ENCODE assay signal across 21 cellular contexts in the genomic region with DNA sequence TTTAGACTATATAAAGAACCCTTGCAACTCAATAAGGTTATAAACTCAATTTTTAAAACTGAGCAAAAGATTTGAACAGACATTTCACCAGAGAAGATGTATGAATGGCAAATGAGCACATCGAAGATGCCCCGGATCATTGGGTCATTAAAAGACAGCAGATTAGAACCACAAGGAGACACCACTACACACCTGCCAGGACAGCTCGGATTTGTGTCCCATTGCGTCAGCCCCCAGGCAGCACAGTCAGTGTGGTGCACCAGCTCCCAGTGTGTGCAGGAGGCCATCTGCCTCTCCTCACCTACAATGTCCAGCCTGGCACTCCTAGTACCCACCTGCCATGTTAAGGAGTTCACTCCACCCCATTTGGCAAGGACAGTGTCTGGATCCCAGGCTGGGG.
"Had no signal": no experiment of that assay in that cellular context is flagged by ENCODE, and none has a peak within 500 bp of the region (broad histone marks: within the 10 kb centered on the region; RNA-seq: fewer than 3 reads in every experiment).

No MANE protein-coding gene starts in this region.

- DNase-seq: effector memory CD4-positive, alpha-beta T cell; heart left ventricle; hippocampal formation; kidney glomerular epithelial cell; mammary epithelial cell; naive thymus-derived CD4-positive, alpha-beta T cell; nephron progenitor cell; retina; stimulated activated CD4-positive, alpha-beta T cell treated with anti-CD3 and anti-CD28 coated beads, Interleukin-15, amount 100 ng/mL, for 24 hours; stimulated activated CD4-positive, alpha-beta T cell treated with anti-CD3 and anti-CD28 coated beads, Interleukin-1b, Interleukin-23, amount 100 ng/mL, for 48 hours; stimulated activated CD4-positive, alpha-beta T cell treated with anti-CD3 and anti-CD28 coated beads, Interleukin-4, amount 100 ng/mL, for 24 hours; tibial artery; upper lobe of left lung; uterus had no signal

- H3K36me3 ChIP-seq: heart left ventricle, neutrophil, right lobe of liver, tibial artery, upper lobe of left lung, uterus had no signal

- ATAC-seq: esophagus mucosa; heart left ventricle; naive thymus-derived CD4-positive, alpha-beta T cell; psoas muscle; right lobe of liver; stimulated activated memory B cell treated with anti-CD40 and anti-IgM and Interleukin-4, amounts not matched to agents 10 μg/mL and 1 μg/mL and 100 μg/mL, for 72 hours had no signal

- H3K4me3 ChIP-seq: heart left ventricle, psoas muscle, right lobe of liver, tibial artery, upper lobe of left lung, uterus had no signal

- H3K9me3 ChIP-seq: neutrophil, right lobe of liver, tibial artery, upper lobe of left lung, uterus had no signal

- H3K27me3 ChIP-seq: neutrophil, right lobe of liver, upper lobe of left lung, uterus had no signal

- H3K27ac ChIP-seq: heart left ventricle, neutrophil, psoas muscle, right lobe of liver, tibial artery, upper lobe of left lung, uterus had no signal

- FAIRE-seq: endometrium, frontal cortex had no signal

- H3K4me1 ChIP-seq: psoas muscle, right lobe of liver, tibial artery, upper lobe of left lung, uterus had no signal
